ENCODE assay signal across 1 cellular context in genomic region chr12:26001530-26001929, GRCh38.
TF ChIP-seq lines count a peak whose summit lies in the region.

No MANE protein-coding gene starts in this region.

TF ChIP-seq in H1, 55 proteins besides CTCF, POLR2A, EP300 and RAD21:
- TF ChIP-seq CBX5 (IDR thresholded peaks at IDR 0.05; ENCODE audit: low read depth, low read length) (no peak), BCL11A (IDR thresholded peaks at IDR 0.05; ENCODE audit: low read depth in 2 of 2, low read length in 2 of 2) (no peak), TAF7 (optimal IDR thresholded peaks at IDR 0.05; ENCODE audit: borderline replicate concordance, low read depth, low read length) (no peak), SUZ12 (IDR thresholded peaks at IDR 0.05; ENCODE audit: low read length) (no peak), MAX (IDR thresholded peaks at IDR 0.05) (no peak), TBP (IDR thresholded peaks at IDR 0.05; ENCODE audit: low read depth, low read length) (no peak), RXRA (IDR thresholded peaks at IDR 0.05; ENCODE audit: insufficient read depth, low read depth, low read length) (no peak), BACH1 (IDR thresholded peaks at IDR 0.05; ENCODE audit: low read length) (no peak), GABPA (IDR thresholded peaks at IDR 0.05; ENCODE audit: borderline replicate concordance, insufficient read depth, low read length) (no peak), CHD2 (IDR thresholded peaks at IDR 0.05; ENCODE audit: low read length) (no peak), CEBPB (IDR thresholded peaks at IDR 0.05; ENCODE audit: low read depth, low read length) (no peak), BRCA1 (IDR thresholded peaks at IDR 0.05; ENCODE audit: low read depth, low read length) (no peak), SIX5 (IDR thresholded peaks at IDR 0.05; ENCODE audit: low read depth, low read length) (no peak), KDM4A (IDR thresholded peaks at IDR 0.05; ENCODE audit: low read depth, low read length, severe bottlenecking) (no peak)
